Comparison of ENCODE assay signal across 1 cellular context in genomic region chr3:32018723-32019564, GRCh38.
TF ChIP-seq lines count a peak whose summit lies in the region.

No MANE protein-coding gene starts in this region.

TF ChIP-seq in GM23338, 12 proteins besides CTCF, POLR2A, EP300 and RAD21 (continued from another document):
- TF ChIP-seq ETS1 (IDR thresholded peaks at IDR 0.05) (no peak), ZNF331 (CRISPR knock-in tag; IDR thresholded peaks at IDR 0.05; ENCODE audit: low read depth) (no peak), POLR2AphosphoS5 (IDR thresholded peaks at IDR 0.05; ENCODE audit: low read depth) (no peak), CREB1 (CRISPR knock-in tag; IDR thresholded peaks at IDR 0.05; ENCODE audit: low read depth) (no peak), STAT1 (IDR thresholded peaks at IDR 0.05; ENCODE audit: unreplicated experiment) (no peak), ZNF114 (CRISPR knock-in tag; IDR thresholded peaks at IDR 0.05) (no peak), JUNB (IDR thresholded peaks at IDR 0.05; ENCODE audit: unreplicated experiment) (no peak), NANOG (IDR thresholded peaks at IDR 0.05; ENCODE audit: borderline replicate concordance) (no peak)
- TF ChIP-seq, protein P1, sequence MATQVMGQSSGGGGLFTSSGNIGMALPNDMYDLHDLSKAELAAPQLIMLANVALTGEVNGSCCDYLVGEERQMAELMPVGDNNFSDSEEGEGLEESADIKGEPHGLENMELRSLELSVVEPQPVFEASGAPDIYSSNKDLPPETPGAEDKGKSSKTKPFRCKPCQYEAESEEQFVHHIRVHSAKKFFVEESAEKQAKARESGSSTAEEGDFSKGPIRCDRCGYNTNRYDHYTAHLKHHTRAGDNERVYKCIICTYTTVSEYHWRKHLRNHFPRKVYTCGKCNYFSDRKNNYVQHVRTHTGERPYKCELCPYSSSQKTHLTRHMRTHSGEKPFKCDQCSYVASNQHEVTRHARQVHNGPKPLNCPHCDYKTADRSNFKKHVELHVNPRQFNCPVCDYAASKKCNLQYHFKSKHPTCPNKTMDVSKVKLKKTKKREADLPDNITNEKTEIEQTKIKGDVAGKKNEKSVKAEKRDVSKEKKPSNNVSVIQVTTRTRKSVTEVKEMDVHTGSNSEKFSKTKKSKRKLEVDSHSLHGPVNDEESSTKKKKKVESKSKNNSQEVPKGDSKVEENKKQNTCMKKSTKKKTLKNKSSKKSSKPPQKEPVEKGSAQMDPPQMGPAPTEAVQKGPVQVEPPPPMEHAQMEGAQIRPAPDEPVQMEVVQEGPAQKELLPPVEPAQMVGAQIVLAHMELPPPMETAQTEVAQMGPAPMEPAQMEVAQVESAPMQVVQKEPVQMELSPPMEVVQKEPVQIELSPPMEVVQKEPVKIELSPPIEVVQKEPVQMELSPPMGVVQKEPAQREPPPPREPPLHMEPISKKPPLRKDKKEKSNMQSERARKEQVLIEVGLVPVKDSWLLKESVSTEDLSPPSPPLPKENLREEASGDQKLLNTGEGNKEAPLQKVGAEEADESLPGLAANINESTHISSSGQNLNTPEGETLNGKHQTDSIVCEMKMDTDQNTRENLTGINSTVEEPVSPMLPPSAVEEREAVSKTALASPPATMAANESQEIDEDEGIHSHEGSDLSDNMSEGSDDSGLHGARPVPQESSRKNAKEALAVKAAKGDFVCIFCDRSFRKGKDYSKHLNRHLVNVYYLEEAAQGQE (IDR thresholded peaks at IDR 0.05; ENCODE audit: unreplicated experiment): no peak
